Comparison of ENCODE assay signal across 9 cellular contexts in the genomic region with DNA sequence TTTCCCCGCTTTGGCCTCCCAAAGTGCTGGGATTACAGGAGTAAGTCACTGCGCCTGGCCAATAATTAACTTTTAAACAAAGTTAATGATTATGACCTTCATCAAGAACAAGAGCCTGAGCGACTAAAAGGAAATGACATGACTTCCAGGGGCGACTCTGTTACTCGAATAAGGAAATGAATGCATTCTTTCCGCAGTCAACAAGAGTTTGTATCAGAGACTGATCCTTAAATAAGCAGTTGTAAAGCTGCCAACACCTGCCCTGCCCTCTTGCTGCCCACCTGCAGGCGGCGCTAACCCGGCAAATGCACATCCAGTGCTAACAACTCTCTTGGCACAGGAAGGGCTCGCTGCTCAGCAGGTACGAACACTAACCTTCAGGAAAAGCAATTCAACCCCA. TPM values are rescaled to one million over a fixed set of nuclear protein-coding genes. Genes with fewer than 3 reads are reported as not detected.
DNase-seq lines count a peak whose midpoint lies in the region; ATAC-seq and TF ChIP-seq lines count a peak whose summit lies in the region.
"Had no signal": no experiment of that assay in that cellular context is flagged by ENCODE, and none has a peak within 500 bp of the region (broad histone marks: within the 10 kb centered on the region; RNA-seq: fewer than 3 reads in every experiment).

No MANE protein-coding gene starts in this region.

- TF ChIP-seq EP300 in gastroesophageal sphincter (IDR thresholded peaks at IDR 0.05) = no peak

- no peak overlapping the region for H2AFZ ChIP-seq in PC-3 (ENCODE audit: low read length)

- intact Hi-C loops in PC-3 (cut with micrococcal nuclease) = no loop called here

- no peaks in the 10 kb centered on the region for H3F3A ChIP-seq in PC-3 (ENCODE audit: low read length, unreplicated experiment)

- H3K4me3 ChIP-seq in PC-3 (ENCODE audit: low read length) = no peak overlapping the region
- H3K4me3 ChIP-seq in gastroesophageal sphincter = no peak overlapping the region
- H3K4me3 ChIP-seq: sigmoid colon, thoracic aorta had no signal

- H3K4me2 ChIP-seq in PC-3 (ENCODE audit: low read length) = no peak overlapping the region

- BruUV-seq in PC-3 (replicated peaks; lab: Mats Ljungman, UMichigan) = no TSS peak

- DNase-seq in PC-3 (peak; percentile 19), progenitor cell of endocrine pancreas (ENCODE audit: low spot score, unreplicated experiment) (no peak), activated gamma-delta T cell (lab: John Stamatoyannopoulos, UW) (no peak), NCI-H226 (no peak), NCI-H2171 treated with DMSO at 0.1 percent for 48 hours (lab: John Stamatoyannopoulos, UW) (no peak)
- DNase-seq: sigmoid colon had no signal

- no peaks in the 10 kb centered on the region for H3K27me3 Mint-ChIP-seq in progenitor cell of endocrine pancreas

- H3K27ac ChIP-seq in PC-3 (ENCODE audit: low read length) (no peak overlapping the region), gastroesophageal sphincter (peak overlapping the region in 2 of 4 donors; percentile 98 to 99)
- H3K27ac ChIP-seq: thoracic aorta had no signal

- no peaks in the 10 kb centered on the region for H3K27me3 ChIP-seq in PC-3 (ENCODE audit: low read length)
- no peaks in the 10 kb centered on the region for H3K27me3 ChIP-seq in gastroesophageal sphincter
- H3K27me3 ChIP-seq: sigmoid colon had no signal

- H3K9me3 Mint-ChIP-seq in progenitor cell of endocrine pancreas (ENCODE audit: low read depth) = no peaks in the 10 kb centered on the region

- H3K36me3 ChIP-seq in PC-3 (ENCODE audit: low read depth, low read length) = peaks cover 29% of the 10 kb centered on the region; the same call in 1 of the 2 replicates
- peaks cover 0 to 98% of the 10 kb centered on the region in 2 donors for H3K36me3 ChIP-seq in gastroesophageal sphincter

- peaks cover 28% of the 10 kb centered on the region for H3K79me2 ChIP-seq in PC-3 (ENCODE audit: low read length)

- TF ChIP-seq CTCF in GM12872 (IDR thresholded peaks at IDR 0.05; ENCODE audit: insufficient read depth, low read depth, low read length) (peak; percentile 33; the same call in 2 of the 3 replicates), PC-3 (conservative IDR thresholded peaks at IDR 0.05; ENCODE audit: low read depth, low read length) (peak; percentile 57), gastroesophageal sphincter (IDR thresholded peaks at IDR 0.05) (peak in 3 of 4 experiments; percentile 8 to 36 (median 28)), progenitor cell of endocrine pancreas (IDR thresholded peaks at IDR 0.05; ENCODE audit: unreplicated experiment) (peak; percentile 59)

- H3K9me2 ChIP-seq in PC-3 (replicated peaks; ENCODE audit: low read length) = no peaks in the 10 kb centered on the region

- ATAC-seq in PC-3 (no peak), gastroesophageal sphincter (no peak)

- no peaks in the 10 kb centered on the region for H3K4me1 ChIP-seq in PC-3 (ENCODE audit: insufficient read depth, low read length)
- peaks cover 6 to 94% (median 22%) of the 10 kb centered on the region in 3 donors for H3K4me1 ChIP-seq in gastroesophageal sphincter

- CTCF ChIA-PET in PC-3 (lab: Charles Lee) = no interaction called here

- H3K4me1 Mint-ChIP-seq in progenitor cell of endocrine pancreas (ENCODE audit: low read depth) = peaks cover 17% of the 10 kb centered on the region

- no peak overlapping the region for H3K4me3 Mint-ChIP-seq in progenitor cell of endocrine pancreas (ENCODE audit: low read depth)

- 81% methylated on average over 6 of the region's 11 CpGs; no CpG with 5 or more reads in 1 of the 2 donors for WGBS in gastroesophageal sphincter (ENCODE audit: low coverage in 1 of 2), 2 donors

- TF ChIP-seq POLR2A in gastroesophageal sphincter (IDR thresholded peaks at IDR 0.05) = no peak

- peak overlapping the region; percentile 91 for H3K27ac Mint-ChIP-seq in progenitor cell of endocrine pancreas

- H3K36me3 Mint-ChIP-seq in progenitor cell of endocrine pancreas (ENCODE audit: insufficient read depth) = peaks cover 31% of the 10 kb centered on the region

- H3K9ac ChIP-seq in PC-3 (ENCODE audit: low read length) = no peak overlapping the region

- H3K9me3 ChIP-seq in PC-3 (ENCODE audit: low read length) (no peaks in the 10 kb centered on the region), gastroesophageal sphincter (no peaks in the 10 kb centered on the region)
- H3K9me3 ChIP-seq: sigmoid colon, thoracic aorta had no signal

- H4K20me1 ChIP-seq in PC-3 (ENCODE audit: low read length) = no peaks in the 10 kb centered on the region

- POLR2A ChIA-PET in PC-3 (lab: Charles Lee; ENCODE audit: unreplicated experiment) = no interaction called here

RNA-seq across cellular contexts. Expression of gene WDR1, which starts 27.3 kb away (rescaled TPM):
- 148 and 150 TPM in 2 replicates for total RNA-seq in PC-3 (2014; rRNA removed)
- 100 to 1,000 TPM; 353 to 530 (median 419) TPM for total RNA-seq in gastroesophageal sphincter
- total RNA-seq in progenitor cell of endocrine pancreas = 191 and 200 TPM in 2 replicates
